11 cellular contexts compared by ENCODE assay signal in the genomic region with DNA sequence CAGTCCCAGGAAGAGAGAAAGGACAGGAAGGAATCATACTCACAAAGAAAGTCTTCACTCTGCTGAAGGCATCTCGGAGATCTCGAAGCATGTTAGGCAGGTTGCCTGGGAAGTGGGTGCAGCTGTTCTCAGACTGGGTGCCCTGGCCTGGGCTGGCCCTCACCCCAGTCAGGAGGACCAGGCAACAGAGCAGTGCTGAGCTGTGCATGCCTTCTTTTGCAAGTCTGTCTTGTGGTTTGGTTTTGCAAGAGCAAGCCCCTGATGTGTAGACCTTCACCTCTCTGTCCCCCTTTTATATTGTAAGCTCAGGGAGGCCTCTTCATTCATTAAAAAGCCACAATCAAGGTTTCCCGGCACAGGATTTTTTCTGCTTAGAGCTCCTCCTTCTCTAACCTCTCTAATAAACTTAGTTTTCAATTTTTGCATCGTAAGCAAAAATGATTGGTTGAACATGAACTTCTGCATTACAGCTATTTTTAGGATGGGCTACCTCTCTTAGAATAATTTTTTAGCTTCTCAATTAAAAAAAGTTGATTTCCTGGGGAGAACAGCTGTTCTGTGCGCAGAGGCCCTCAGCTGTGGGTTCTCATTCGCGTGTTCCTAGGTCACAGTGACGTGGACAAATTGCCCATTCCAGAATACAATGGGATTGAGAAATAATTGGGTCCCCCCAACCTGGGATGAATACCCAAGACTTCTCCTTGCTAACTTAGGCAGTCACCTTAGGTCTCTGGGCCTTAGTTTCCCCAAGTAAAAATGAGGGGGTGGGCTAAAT. TPM values are rescaled to one million over a fixed set of nuclear protein-coding genes. Genes with fewer than 3 reads are reported as not detected.
DNase-seq lines count a peak whose midpoint lies in the region; ATAC-seq, FAIRE-seq and TF ChIP-seq lines count a peak whose summit lies in the region.
"Had no signal": no experiment of that assay in that cellular context is flagged by ENCODE, and none has a peak within 500 bp of the region (broad histone marks: within the 10 kb centered on the region; RNA-seq: fewer than 3 reads in every experiment).

A gene (minus strand): TSS at position 267 of the 775 bp plus-strand sequence. CDS start 59 bp downstream, at position 208.

- H3K4me1 ChIP-seq in Caco-2 (peaks cover 49% of the 10 kb centered on the region), A673 (ENCODE audit: insufficient read depth, low read length, poor library complexity, severe bottlenecking) (no peaks in the 10 kb centered on the region)

- BruUV-seq in Caco-2 (replicated peaks; lab: Mats Ljungman, UMichigan), result no TSS peak
- BruUV-seq in A673 (replicated peaks; lab: Mats Ljungman, UMichigan), result no TSS peak

- no peak within 1 kb of the TSS for H3K4me3 ChIP-seq in Caco-2 (ENCODE audit: low read depth, low read length)
- H3K4me3 ChIP-seq in Jurkat, Clone E6-1 (ENCODE audit: low read length), result 0 out of 2 replicates have a peak within 1 kb of the TSS, but pooled peaks have one; percentile 3
- no peak within 1 kb of the TSS for H3K4me3 ChIP-seq in A673 (ENCODE audit: low read depth, low read length, poor library complexity, severe bottlenecking)

- H3K27me3 Mint-ChIP-seq in Caco-2 (ENCODE audit: insufficient read depth, unreplicated experiment), result no peaks in the 10 kb centered on the region
- no peaks in the 10 kb centered on the region for H3K27me3 Mint-ChIP-seq in dendritic cell treated with granulocyte-macrophage colony-stimulating factor and Interleukin-4, amounts not matched to agents 40 ng/mL and 50 ng/mL, for 4 days

- POLR2A ChIA-PET in Caco-2 (lab: Charles Lee), result no interaction called here
- POLR2A ChIA-PET in A673 (lab: Charles Lee; ENCODE audit: low non-redundant PET), result no interaction called here

- no peak within 1 kb of the TSS for H3K27ac ChIP-seq in A673 (ENCODE audit: low read depth, low read length, poor library complexity, severe bottlenecking)
- H3K27ac ChIP-seq: neutrophil had no signal

- TF ChIP-seq CTCF in Caco-2 (IDR thresholded peaks at IDR 0.05; ENCODE audit: insufficient read depth in 1 of 2, low read depth in 1 of 2, low read length in 1 of 2, severe bottlenecking in 1 of 2, unreplicated experiment in 1 of 2), result no peak
- no peak for TF ChIP-seq CTCF in A673 (conservative IDR thresholded peaks at IDR 0.05; ENCODE audit: low read depth, low read length)

- no peaks in the 10 kb centered on the region for H3K27me3 ChIP-seq in Caco-2 (replicated peaks; ENCODE audit: control insufficient read depth, insufficient read depth, low read length)
- H3K27me3 ChIP-seq in A673 (replicated peaks; ENCODE audit: insufficient read depth, low read depth, low read length, poor library complexity), result peaks cover 4% of the 10 kb centered on the region
- H3K27me3 ChIP-seq: neutrophil had no signal

- peak within 1 kb of the TSS; percentile 90 for H3K27ac Mint-ChIP-seq in Caco-2 (ENCODE audit: unreplicated experiment)
- peak within 1 kb of the TSS; percentile 98 for H3K27ac Mint-ChIP-seq in dendritic cell treated with granulocyte-macrophage colony-stimulating factor and Interleukin-4, amounts not matched to agents 40 ng/mL and 50 ng/mL, for 4 days
- H3K27ac Mint-ChIP-seq: activated naive CD4-positive, alpha-beta T cell treated with anti-CD3 and anti-CD28 coated beads, Interleukin-2, amount 10 ng/mL, durations not matched to agents 7 days and 5 days had no signal

- ATAC-seq in sciatic nerve (peak; percentile 70), HG03342 (IDR thresholded peaks at IDR 0.05; ENCODE audit: unreplicated experiment) (no peak)

- peaks cover 22% of the 10 kb centered on the region for H3K4me1 Mint-ChIP-seq in Caco-2 (ENCODE audit: low read depth, unreplicated experiment)
- peaks cover 88% of the 10 kb centered on the region for H3K4me1 Mint-ChIP-seq in dendritic cell treated with granulocyte-macrophage colony-stimulating factor and Interleukin-4, amounts not matched to agents 40 ng/mL and 50 ng/mL, for 4 days (ENCODE audit: low read depth)

- no peaks in the 10 kb centered on the region for H3K36me3 Mint-ChIP-seq in Caco-2 (ENCODE audit: insufficient read depth, unreplicated experiment)
- peaks cover 46% of the 10 kb centered on the region for H3K36me3 Mint-ChIP-seq in dendritic cell treated with granulocyte-macrophage colony-stimulating factor and Interleukin-4, amounts not matched to agents 40 ng/mL and 50 ng/mL, for 4 days (ENCODE audit: low read depth)
- H3K36me3 Mint-ChIP-seq: activated naive CD4-positive, alpha-beta T cell treated with anti-CD3 and anti-CD28 coated beads, Interleukin-2, amount 10 ng/mL, durations not matched to agents 7 days and 5 days had no signal

- H3K9me3 ChIP-seq in Caco-2 (no peaks in the 10 kb centered on the region), A673 (ENCODE audit: low read depth, low read length, poor library complexity, severe bottlenecking) (no peaks in the 10 kb centered on the region)
- H3K9me3 ChIP-seq: neutrophil had no signal

- no peaks in the 10 kb centered on the region for H3K9me3 Mint-ChIP-seq in Caco-2 (ENCODE audit: unreplicated experiment)
- H3K9me3 Mint-ChIP-seq in dendritic cell treated with granulocyte-macrophage colony-stimulating factor and Interleukin-4, amounts not matched to agents 40 ng/mL and 50 ng/mL, for 4 days, result no peaks in the 10 kb centered on the region
- H3K9me3 Mint-ChIP-seq: activated naive CD4-positive, alpha-beta T cell treated with anti-CD3 and anti-CD28 coated beads, Interleukin-2, amount 10 ng/mL, durations not matched to agents 7 days and 5 days had no signal

- FAIRE-seq in H54 (lab: Jason Lieb, UNC), result no peak

- intact Hi-C loops in Caco-2 (cut with micrococcal nuclease; ENCODE audit: unreplicated experiment), result no loop called here
- intact Hi-C loops in dendritic cell treated with granulocyte-macrophage colony-stimulating factor and Interleukin-4, amounts not matched to agents 40 ng/mL and 50 ng/mL, for 4 days (cut with micrococcal nuclease), result loop anchor here (5.0 kb wide), 1 partner anchor 35 kb away; no protein-coding TSS in a partner anchor
- intact Hi-C loops in sciatic nerve (cut with DNase I), result no loop called here
- intact Hi-C loops in A673 (cut with micrococcal nuclease; ENCODE audit: unreplicated experiment), result no loop called here

- TF ChIP-seq POLR2A in H54 (IDR thresholded peaks at IDR 0.05; ENCODE audit: low read depth, low read length), result no peak

- H3K36me3 ChIP-seq in Caco-2 (ENCODE audit: control insufficient read depth, insufficient read depth, low read length) (no peaks in the 10 kb centered on the region), A673 (ENCODE audit: insufficient read depth, low read length, poor library complexity, severe bottlenecking) (no peaks in the 10 kb centered on the region)
- H3K36me3 ChIP-seq: neutrophil had no signal

- H3K4me3 Mint-ChIP-seq in Caco-2 (ENCODE audit: unreplicated experiment), result no peak within 1 kb of the TSS
- H3K4me3 Mint-ChIP-seq in dendritic cell treated with granulocyte-macrophage colony-stimulating factor and Interleukin-4, amounts not matched to agents 40 ng/mL and 50 ng/mL, for 4 days, result peak within 1 kb of the TSS; percentile 91
- H3K4me3 Mint-ChIP-seq: activated naive CD4-positive, alpha-beta T cell treated with anti-CD3 and anti-CD28 coated beads, Interleukin-2, amount 10 ng/mL, durations not matched to agents 7 days and 5 days had no signal

- no peak for DNase-seq in Caco-2
- DNase-seq in Jurkat, Clone E6-1 (ENCODE audit: low read depth, low spot score), result peak; percentile 48
- no peak for DNase-seq in sciatic nerve (ENCODE audit: low spot score)
- no peak for DNase-seq in A673 (ENCODE audit: low spot score)
- no peak for DNase-seq in stimulated activated CD4-positive, alpha-beta T cell treated with anti-CD3 and anti-CD28 coated beads, Interleukin-4, amount 100 ng/mL, for 4 hours
- no peak for DNase-seq in H54 (ENCODE audit: insufficient read length, low spot score)
- DNase-seq: activated naive CD4-positive, alpha-beta T cell treated with anti-CD3 and anti-CD28 coated beads, Interleukin-2, amount 10 ng/mL, durations not matched to agents 7 days and 5 days; DMS79 treated with DMSO at 0.1 percent for 48 hours had no signal

- CTCF ChIA-PET in Caco-2 (lab: Charles Lee) (no interaction called here), A673 (lab: Charles Lee) (no interaction called here)

RNA-seq across cellular contexts. Expression of the gene that starts here (rescaled TPM):
- total RNA-seq in Caco-2 (2022) (not detected in 2 replicates), sciatic nerve (1.1 TPM), A673 (2021) (not detected in 2 replicates)
- polyA plus RNA-seq in Jurkat, Clone E6-1 (2012; ENCODE audit: insufficient read depth, insufficient read length), result 0.59 TPM
